Comparison of ENCODE assay signal across 8 cellular contexts in the genomic region with DNA sequence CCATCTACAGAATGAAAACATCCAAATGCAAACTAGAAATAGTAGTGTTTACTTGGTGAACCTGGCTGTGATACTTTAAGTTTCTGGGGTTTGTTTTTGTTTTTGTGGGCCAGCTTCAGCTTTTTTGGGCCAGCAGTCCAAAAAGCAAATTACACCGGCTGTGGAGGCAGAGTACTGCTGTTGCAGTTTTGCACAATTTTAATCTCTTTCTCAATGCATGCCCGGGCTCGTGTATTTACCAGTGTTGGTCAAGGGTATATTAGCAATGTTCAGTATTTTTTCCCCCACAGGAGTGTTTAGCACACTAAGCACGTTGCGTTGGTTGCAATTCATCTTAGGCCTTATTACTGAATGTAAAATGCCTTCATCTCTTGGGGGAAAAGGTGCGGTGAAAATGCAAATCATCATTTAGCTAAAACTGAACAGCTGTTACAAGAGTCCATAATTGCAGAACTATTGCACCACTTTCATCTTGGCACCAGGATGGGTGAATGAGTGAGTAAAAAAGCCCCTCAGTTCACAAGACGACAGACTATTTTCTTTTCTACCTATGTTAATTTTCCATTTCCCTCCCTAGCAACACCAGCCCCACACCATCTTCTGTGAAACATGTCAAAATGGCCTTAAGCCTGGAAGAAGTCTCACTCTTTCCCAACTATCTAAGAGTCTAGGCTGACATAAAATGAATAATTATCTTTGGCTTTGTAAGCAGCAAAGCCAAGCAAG. TPM values are rescaled to one million over a fixed set of nuclear protein-coding genes. Genes with fewer than 3 reads are reported as not detected.
DNase-seq lines count a peak whose midpoint lies in the region; ATAC-seq and TF ChIP-seq lines count a peak whose summit lies in the region.

No MANE protein-coding gene starts in this region.

- intact Hi-C loops in colonic mucosa (cut with DNase I): loop anchor here (5.0 kb wide), 1 partner anchor 41 kb away; a partner anchor contains a TSS

- H3K27me3 ChIP-seq in colonic mucosa (no peaks in the 10 kb centered on the region), mucosa of stomach (ENCODE audit: control insufficient read depth, insufficient read depth, low read length) (no peaks in the 10 kb centered on the region)

- TF ChIP-seq CTCF in colonic mucosa (IDR thresholded peaks at IDR 0.05): no peak

- no peaks in the 10 kb centered on the region for H3K9me3 ChIP-seq in colonic mucosa
- H3K9me3 ChIP-seq in mucosa of stomach (ENCODE audit: control insufficient read depth, low read length): no peaks in the 10 kb centered on the region

- H3K4me1 ChIP-seq in colonic mucosa (no peaks in the 10 kb centered on the region), mucosa of stomach (ENCODE audit: control insufficient read depth, insufficient read depth, low read length) (peaks cover 16% of the 10 kb centered on the region)

- peak overlapping the region; percentile 72 to 96 for H3K9ac ChIP-seq in colonic mucosa (ENCODE audit: low read depth in 2 of 2, low read length in 2 of 2)
- peak overlapping the region; percentile 98 for H3K9ac ChIP-seq in mucosa of stomach (ENCODE audit: low read length)

- peak overlapping the region; percentile 90 for H3K4me3 ChIP-seq in colonic mucosa
- H3K4me3 ChIP-seq in mucosa of stomach (ENCODE audit: low read length): peak overlapping the region; percentile 91

- H3K27ac ChIP-seq in colonic mucosa: peak overlapping the region; percentile 100

- ATAC-seq in HG03565 (IDR thresholded peaks at IDR 0.05; ENCODE audit: unreplicated experiment): no peak

- H3K36me3 ChIP-seq in colonic mucosa (no peaks in the 10 kb centered on the region), mucosa of stomach (ENCODE audit: control insufficient read depth, insufficient read depth, low read length) (no peaks in the 10 kb centered on the region)

- DNase-seq in NCI-H1694 treated with DMSO at 0.1 percent for 48 hours (lab: John Stamatoyannopoulos, UW): peak; percentile 13
- DNase-seq in NCI-H1694 (lab: John Stamatoyannopoulos, UW): no peak
- DNase-seq in NOMO-1 (lab: John Stamatoyannopoulos, UW; ENCODE audit: unreplicated experiment in 2 of 2): peak; percentile 44 to 57
- DNase-seq in colonic mucosa: peak; percentile 22
- DNase-seq in T1000 (lab: John Stamatoyannopoulos, UW): no peak
- DNase-seq in DMS114 treated with DMSO at 0.1 percent for 48 hours (lab: John Stamatoyannopoulos, UW; ENCODE audit: unreplicated experiment): no peak

RNA-seq across cellular contexts. Expression of a gene that starts 1.8 kb away (rescaled TPM):
- 10 to 100 TPM; 32.4 to 56.6 TPM for total RNA-seq in colonic mucosa

RNA-seq across cellular contexts. Expression of a gene that starts 41.6 kb away (rescaled TPM):
- 10 to 100 TPM; 37.2 to 42.3 TPM for total RNA-seq in colonic mucosa

Comparison
In these comparisons a context has a peak if more than half of its experiments do, and no peak if none do; other contexts are left out.
1. DNase-seq: peak in NCI-H1694 treated with DMSO at 0.1 percent for 48 hours (single experiment), NOMO-1 (2 of 2) and colonic mucosa (single experiment); none in NCI-H1694 (single experiment), T1000 (single experiment) and DMS114 treated with DMSO at 0.1 percent for 48 hours (single experiment).